33 cellular contexts compared by ENCODE assay signal in the genomic region with DNA sequence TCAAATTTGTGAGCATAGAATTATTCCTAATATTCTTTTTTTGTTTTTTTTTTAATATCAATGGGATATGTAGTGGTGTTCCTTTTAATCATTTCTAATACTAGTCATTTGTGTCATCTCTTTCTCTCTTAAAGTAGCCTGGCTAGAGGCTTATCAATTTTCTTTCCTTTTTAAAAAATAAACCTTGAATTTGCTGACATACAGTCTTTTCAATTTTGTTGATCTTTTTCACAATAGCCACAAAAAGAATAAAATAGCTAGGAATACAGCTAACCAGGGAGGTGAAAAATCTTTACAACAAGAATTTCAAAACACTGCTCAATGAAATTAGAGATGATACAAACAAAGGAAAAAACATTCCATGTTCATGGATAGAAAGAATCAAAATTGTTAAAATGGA.
"Had no signal": no experiment of that assay in that cellular context is flagged by ENCODE, and none has a peak within 500 bp of the region (broad histone marks: within the 10 kb centered on the region; RNA-seq: fewer than 3 reads in every experiment).

No MANE protein-coding gene starts in this region.

- H3K36me3 ChIP-seq: adrenal gland, ascending aorta, brain microvascular endothelial cell, breast epithelium, cardiac muscle cell had no signal

- ATAC-seq: activated naive CD4-positive, alpha-beta T cell treated with anti-CD3 and anti-CD28 coated beads, Interleukin-2, amount 50 U/mL, for 72 hours; activated naive CD8-positive, alpha-beta T cell treated with anti-CD3 and anti-CD28 coated beads, Interleukin-2, amount 50 U/mL, for 24 hours; activated T-cell treated with anti-CD3 and anti-CD28 coated beads, Interleukin-2, amount 50 U/mL, for 4 hours; activated T-cell treated with anti-CD3 and anti-CD28 coated beads, Interleukin-2, amount 50 U/mL, for 72 hours; activated T-helper 17 cell treated with anti-CD3 and anti-CD28 coated beads, Interleukin-2, amount 50 U/mL, for 72 hours; body of pancreas had no signal

- H3K9me3 ChIP-seq: adrenal gland, ascending aorta, body of pancreas had no signal

- H3K4me3 ChIP-seq: adrenal gland, ascending aorta, body of pancreas, breast epithelium, cardiac muscle cell had no signal

- DNase-seq: activated effector memory CD4-positive, alpha-beta T cell treated with anti-CD3 and anti-CD28 coated beads, Interleukin-2, amount 50 U/mL, for 16 hours; activated effector memory CD4-positive, alpha-beta T cell treated with Interleukin-2 at 50 U/mL for 16 hours; activated gamma-delta T cell; activated gamma-delta T cell treated with Interleukin-2 at 50 U/mL for 16 hours; activated naive CD4-positive, alpha-beta T cell; activated naive CD4-positive, alpha-beta T cell treated with anti-CD3 and anti-CD28 coated beads for 36 hours; activated naive CD4-positive, alpha-beta T cell treated with anti-CD3 and anti-CD28 coated beads, Interleukin-2, amount 10 ng/mL, durations not matched to agents 7 days and 5 days; activated naive CD4-positive, alpha-beta T cell treated with anti-CD3 and anti-CD28 coated beads, Interleukin-2, amount 50 U/mL, for 16 hours; activated naive CD8-positive, alpha-beta T cell treated with anti-CD3 and anti-CD28 coated beads for 36 hours; activated naive CD8-positive, alpha-beta T cell treated with anti-CD3 and anti-CD28 coated beads, Interleukin-2, amount 10 ng/mL, durations not matched to agents 7 days and 5 days; activated naive CD8-positive, alpha-beta T cell treated with anti-CD3 and anti-CD28 coated beads, Interleukin-2, amount 50 U/mL, for 24 hours; activated T-cell treated with anti-CD3 and anti-CD28 coated beads, Interleukin-2, amount 50 U/mL, for 1 hour; activated T-cell treated with anti-CD3 and anti-CD28 coated beads, Interleukin-2, amount 50 U/mL, for 24 hours; activated T-cell treated with anti-CD3 and anti-CD28 coated beads, Interleukin-2, amount 50 U/mL, for 4 hours; activated T-cell treated with anti-CD3 and anti-CD28 coated beads, Interleukin-2, amount 50 U/mL, for 48 hours; activated T-cell treated with anti-CD3 and anti-CD28 coated beads, Interleukin-2, amount 50 U/mL, for 72 hours; adrenal gland; amniotic stem cell; amygdala; anterior cingulate cortex; aorta; body of pancreas; brain microvascular endothelial cell; caudate nucleus; central memory CD4-positive, alpha-beta T cell; cerebellar nuclear complex had no signal

- H3K27ac ChIP-seq: adrenal gland, ascending aorta, body of pancreas, brain microvascular endothelial cell, breast epithelium, cardiac muscle cell had no signal

- H3K4me1 ChIP-seq: adrenal gland, ascending aorta, body of pancreas, breast epithelium had no signal

- H3K27me3 ChIP-seq: adrenal gland, ascending aorta, body of pancreas, brain microvascular endothelial cell, breast epithelium, cardiac muscle cell had no signal

- FAIRE-seq: astrocyte, bronchial epithelial cell had no signal
